ENCODE assay signal across 8 cellular contexts in the genomic region with DNA sequence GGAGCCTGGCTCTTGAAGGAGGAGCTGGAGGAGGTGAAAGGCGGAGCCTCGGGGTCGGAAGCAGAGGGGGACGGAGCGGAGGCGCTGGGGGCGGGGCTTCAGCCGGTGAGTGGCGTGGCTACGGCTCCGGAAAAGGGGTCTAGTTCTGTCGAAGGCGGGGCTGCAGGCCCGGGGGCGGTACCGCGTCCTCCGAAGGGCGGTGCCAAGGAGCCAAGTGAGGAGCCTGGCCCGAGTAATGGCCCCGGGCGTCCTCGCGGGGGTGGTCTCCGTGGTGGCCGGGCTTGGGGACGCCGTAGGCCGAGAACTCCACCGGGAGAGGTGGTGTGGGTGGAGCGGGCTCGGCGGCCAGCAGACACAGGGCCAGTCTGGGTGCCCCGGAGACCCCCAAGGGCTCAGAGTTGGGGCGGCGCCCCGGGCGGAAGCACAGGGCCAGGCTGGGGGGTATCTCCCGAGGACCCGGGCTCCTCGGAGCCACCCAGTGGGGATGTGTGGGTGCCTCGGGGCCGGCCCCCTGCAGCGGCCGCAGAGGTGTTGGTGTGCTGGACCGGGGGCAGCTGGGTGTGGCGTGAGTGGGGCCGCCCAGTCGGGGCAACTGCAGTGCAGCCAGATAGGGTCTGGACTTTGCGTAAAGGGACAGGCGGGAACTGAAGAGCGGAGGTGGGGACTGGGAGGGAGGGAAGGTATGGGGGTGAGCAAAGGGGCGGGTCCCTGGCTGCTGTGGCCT. TPM values are rescaled to one million over a fixed set of nuclear protein-coding genes. Genes with fewer than 3 reads are reported as not detected.
DNase-seq lines count a peak whose midpoint lies in the region; ATAC-seq and TF ChIP-seq lines count a peak whose summit lies in the region.

No MANE protein-coding gene starts in this region.

- H3K23ac ChIP-seq in neuronal stem cell (ENCODE audit: low read depth, low read length, poor library complexity): peak overlapping the region; percentile 100

- peak overlapping the region; percentile 39 for H3K14ac ChIP-seq in neuronal stem cell (ENCODE audit: low read length)

- H2AFZ ChIP-seq in Loucy (ENCODE audit: low read length): peak overlapping the region; percentile 41; the same call in 1 of the 2 replicates
- H2AFZ ChIP-seq in neuronal stem cell (ENCODE audit: low read length): peak overlapping the region; percentile 96

- peak overlapping the region; percentile 21 for H2BK120ac ChIP-seq in neuronal stem cell (ENCODE audit: low read depth, low read length)

- H4K20me1 ChIP-seq in Loucy (ENCODE audit: insufficient read depth, low read length, poor library complexity, severe bottlenecking): peaks cover 31% of the 10 kb centered on the region

- H3K27ac ChIP-seq in RWPE2 (ENCODE audit: poor library complexity, severe bottlenecking): peak overlapping the region; percentile 98
- no peak overlapping the region for H3K27ac ChIP-seq in foreskin keratinocyte
- H3K27ac ChIP-seq in neuronal stem cell (replicated peaks; ENCODE audit: low read length): peak overlapping the region; percentile 69

- H3K4me2 ChIP-seq in Loucy (ENCODE audit: low read depth, low read length, poor library complexity, severe bottlenecking) (peak overlapping the region; percentile 91), neuronal stem cell (ENCODE audit: insufficient read depth, low read length, poor library complexity, severe bottlenecking) (peak overlapping the region; percentile 93)

- H2BK15ac ChIP-seq in neuronal stem cell (ENCODE audit: low read length): no peak overlapping the region

- peak overlapping the region; percentile 41 for H2BK12ac ChIP-seq in neuronal stem cell (ENCODE audit: low read length)

- H3K9ac ChIP-seq in Loucy (ENCODE audit: low read depth, low read length, poor library complexity, severe bottlenecking): peak overlapping the region; percentile 86
- H3K9ac ChIP-seq in neuronal stem cell (ENCODE audit: low read depth, low read length, poor library complexity): peak overlapping the region; percentile 88

- no peak overlapping the region for H4K91ac ChIP-seq in neuronal stem cell (ENCODE audit: low read depth, low read length, poor library complexity)

- peaks cover 5% of the 10 kb centered on the region; the same call in 1 of the 2 replicates for H3F3A ChIP-seq in Loucy (ENCODE audit: low read depth)

- TF ChIP-seq CTCF in Loucy (conservative IDR thresholded peaks at IDR 0.05; ENCODE audit: low read length) (no peak), RWPE2 (IDR thresholded peaks at IDR 0.05; ENCODE audit: poor library complexity, severe bottlenecking) (no peak), foreskin keratinocyte (conservative IDR thresholded peaks at IDR 0.05) (no peak)

- ATAC-seq in RWPE2 (ENCODE audit: low read depth) (peak; percentile 11), foreskin keratinocyte (no peak)

- H3K4me1 ChIP-seq in Loucy (ENCODE audit: insufficient read depth, low read length, poor library complexity, severe bottlenecking) (peaks cover 33% of the 10 kb centered on the region), RWPE2 (ENCODE audit: insufficient read depth, poor library complexity, severe bottlenecking) (peaks cover 14% of the 10 kb centered on the region), foreskin keratinocyte (no peaks in the 10 kb centered on the region), neuronal stem cell (ENCODE audit: control insufficient read depth in 2 of 2, insufficient read depth in 1 of 2, low read depth in 1 of 2, low read length in 2 of 2) (peaks cover 16 to 20% of the 10 kb centered on the region in 2 donors)

- H3K9me2 ChIP-seq in Loucy (replicated peaks; ENCODE audit: low read depth, low read length): no peaks in the 10 kb centered on the region

- H2AK5ac ChIP-seq in neuronal stem cell (ENCODE audit: low read depth, low read length): peak overlapping the region; percentile 97

- DNase-seq in EL (peak; percentile 99), H4 (ENCODE audit: low spot score) (peak; percentile 94), RWPE2 (ENCODE audit: low spot score) (peak; percentile 98), foreskin keratinocyte (peak; percentile 38 to 95), neuronal stem cell (ENCODE audit: low spot score) (peak; percentile 99), stromal cell of bone marrow (ENCODE audit: low read depth) (peak; percentile 97)
- peak; percentile 99 for DNase-seq in activated effector memory CD4-positive, alpha-beta T cell treated with Interleukin-2 at 50 U/mL for 16 hours

- H3K79me2 ChIP-seq in Loucy (ENCODE audit: insufficient read depth, low read length): peaks cover 48% of the 10 kb centered on the region

- H3K79me1 ChIP-seq in neuronal stem cell (ENCODE audit: low read depth, low read length): peaks cover 21% of the 10 kb centered on the region

- no peak overlapping the region for H3K4ac ChIP-seq in neuronal stem cell (ENCODE audit: low read length)

- H3K27me3 ChIP-seq in Loucy (ENCODE audit: insufficient read depth, low read length, poor library complexity, severe bottlenecking) (no peaks in the 10 kb centered on the region), RWPE2 (ENCODE audit: insufficient read depth, poor library complexity, severe bottlenecking) (no peaks in the 10 kb centered on the region), foreskin keratinocyte (no peaks in the 10 kb centered on the region), neuronal stem cell (ENCODE audit: control insufficient read depth in 3 of 3, insufficient read depth in 3 of 3, low read depth in 1 of 3, low read length in 3 of 3) (no peaks in the 10 kb centered on the region)

- no peaks in the 10 kb centered on the region for H3K9me3 ChIP-seq in Loucy (ENCODE audit: insufficient read depth, low read depth, low read length)
- H3K9me3 ChIP-seq in RWPE2 (ENCODE audit: severe bottlenecking): no peaks in the 10 kb centered on the region
- H3K9me3 ChIP-seq in neuronal stem cell (replicated peaks in 1 of 2; ENCODE audit: control insufficient read depth in 2 of 2, insufficient read depth in 1 of 2, low read depth in 1 of 2, low read length in 2 of 2): no peaks in the 10 kb centered on the region

- H4K8ac ChIP-seq in neuronal stem cell (ENCODE audit: low read depth, low read length): no peak overlapping the region

- H3K4me3 ChIP-seq in Loucy (ENCODE audit: low read length, poor library complexity, severe bottlenecking): peak overlapping the region; percentile 92
- H3K4me3 ChIP-seq in RWPE2 (ENCODE audit: severe bottlenecking): peak overlapping the region; percentile 59
- H3K4me3 ChIP-seq in neuronal stem cell (ENCODE audit: low read length in 2 of 2): peak overlapping the region; percentile 70 to 94

- H3K36me3 ChIP-seq in Loucy (ENCODE audit: insufficient read depth, low read length) (peaks cover 11% of the 10 kb centered on the region; the same call in 1 of the 2 replicates), RWPE2 (ENCODE audit: low read depth) (peaks cover 37% of the 10 kb centered on the region), neuronal stem cell (replicated peaks in 1 of 2; ENCODE audit: control insufficient read depth in 2 of 2, insufficient read depth in 2 of 2, low read length in 2 of 2) (peaks cover 16 to 19% of the 10 kb centered on the region in 2 donors)

- WGBS in neuronal stem cell (ENCODE audit: extremely low coverage in 2 of 2, insufficient read length in 2 of 2, insufficient replicate concordance in 1 of 2), 2 donors: no CpG with 5 or more reads among the region's 53 CpGs

- H2BK5ac ChIP-seq in neuronal stem cell (ENCODE audit: low read length): no peak overlapping the region

- H3K18ac ChIP-seq in neuronal stem cell (ENCODE audit: low read length): peak overlapping the region; percentile 98

RNA-seq across cellular contexts. Expression of gene FKBP2, which starts 0.7 kb away (rescaled TPM):
- total RNA-seq in H4 (2014; rRNA removed; shearing (Covaris generic)): 65.7 and 97.7 TPM in 2 replicates
- 79.5 and 84.0 TPM in 2 replicates for total RNA-seq in foreskin keratinocyte
- polyA plus RNA-seq in foreskin keratinocyte: 145 and 159 TPM in 2 replicates
- polyA plus RNA-seq in neuronal stem cell (2013, experiment 1 of 2): 36.4 TPM
- 40.7 TPM for polyA plus RNA-seq in neuronal stem cell (2013, experiment 2 of 2)

RNA-seq across cellular contexts. Expression of gene PPP1R14B, which starts 5.2 kb away (rescaled TPM):
- 242 and 321 TPM in 2 replicates for total RNA-seq in H4 (2014; rRNA removed; shearing (Covaris generic))
- 591 and 629 TPM in 2 replicates for total RNA-seq in foreskin keratinocyte
- 706 and 722 TPM in 2 replicates for polyA plus RNA-seq in foreskin keratinocyte
- polyA plus RNA-seq in neuronal stem cell (2013, experiment 1 of 2): 292 TPM
- 280 TPM for polyA plus RNA-seq in neuronal stem cell (2013, experiment 2 of 2)

RNA-seq across cellular contexts. Expression of gene VEGFB, which starts 7.2 kb away (rescaled TPM):
- total RNA-seq in H4 (2014; rRNA removed; shearing (Covaris generic)): 28.8 and 51.6 TPM in 2 replicates
- total RNA-seq in foreskin keratinocyte: 38.3 and 41.3 TPM in 2 replicates
- polyA plus RNA-seq in foreskin keratinocyte: 70.0 and 70.9 TPM in 2 replicates
- polyA plus RNA-seq in neuronal stem cell (2013, experiment 1 of 2): 35.4 TPM
- 32.3 TPM for polyA plus RNA-seq in neuronal stem cell (2013, experiment 2 of 2)

RNA-seq across cellular contexts. Expression of gene PLCB3, which starts 9.7 kb away (rescaled TPM):
- total RNA-seq in H4 (2014; rRNA removed; shearing (Covaris generic)): 10.8 and 12.6 TPM in 2 replicates
- total RNA-seq in foreskin keratinocyte: 66.4 and 79.6 TPM in 2 replicates
- 37.1 and 40.6 TPM in 2 replicates for polyA plus RNA-seq in foreskin keratinocyte
- polyA plus RNA-seq in neuronal stem cell (2013, experiment 1 of 2): 17.0 TPM
- polyA plus RNA-seq in neuronal stem cell (2013, experiment 2 of 2): 17.0 TPM

RNA-seq across cellular contexts. Expression of gene DNAJC4, which starts 11.2 kb away (rescaled TPM):
- total RNA-seq in H4 (2014; rRNA removed; shearing (Covaris generic)): 2.5 and 4.5 TPM in 2 replicates
- total RNA-seq in foreskin keratinocyte: 12.7 and 14.1 TPM in 2 replicates
- 23.0 and 25.9 TPM in 2 replicates for polyA plus RNA-seq in foreskin keratinocyte
- polyA plus RNA-seq in neuronal stem cell (2013, experiment 1 of 2): 29.4 TPM
- polyA plus RNA-seq in neuronal stem cell (2013, experiment 2 of 2): 29.4 TPM
